ENCODE assay signal across 25 cellular contexts in the genomic region with DNA sequence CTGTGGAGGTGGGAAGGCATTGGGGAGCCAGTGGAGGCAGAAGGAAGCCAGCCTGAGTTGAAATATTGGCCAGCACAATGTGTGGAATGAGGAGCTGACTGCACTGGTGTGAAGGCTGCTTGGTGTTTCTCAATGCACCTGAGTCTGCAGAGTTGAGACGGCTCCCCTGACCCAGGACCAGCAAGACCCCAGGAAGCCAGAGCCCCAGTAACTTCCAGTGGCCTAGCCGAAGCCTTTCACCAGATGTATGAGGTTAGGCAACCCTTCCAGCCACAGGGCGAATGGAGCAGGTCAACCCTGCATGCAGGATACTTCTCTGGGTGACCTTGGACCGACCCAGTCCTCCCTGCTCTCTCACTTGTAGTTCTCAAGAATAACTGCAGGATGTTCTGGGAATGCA. TPM values are rescaled to one million over a fixed set of nuclear protein-coding genes. Genes with fewer than 3 reads are reported as not detected.
DNase-seq lines count a peak whose midpoint lies in the region; ATAC-seq and TF ChIP-seq lines count a peak whose summit lies in the region.
"Had no signal": no experiment of that assay in that cellular context is flagged by ENCODE, and none has a peak within 500 bp of the region (broad histone marks: within the 10 kb centered on the region; RNA-seq: fewer than 3 reads in every experiment).

No MANE protein-coding gene starts in this region.

- POLR2A ChIA-PET in CD4-positive, alpha-beta T cell (lab: Charles Lee): interaction anchor here (1.8 kb wide), 1 partner anchor 13 kb away, joined by 6 read pairs; the partner anchor contains the start of gene KRT73

- peaks cover 0 to 8% (median 0%) of the 10 kb centered on the region in 6 donors for H3K4me1 ChIP-seq in spleen
- H3K4me1 ChIP-seq: adrenal gland, body of pancreas, transverse colon had no signal

- no peaks in the 10 kb centered on the region for H3K36me3 ChIP-seq in spleen
- H3K36me3 ChIP-seq: adrenal gland, ovary, transverse colon had no signal

- TF ChIP-seq POLR2A in spleen (IDR thresholded peaks at IDR 0.05): no peak

- H3K27me3 ChIP-seq in CD4-positive, alpha-beta T cell (ENCODE audit: control insufficient read depth, insufficient read depth, low read length): no peaks in the 10 kb centered on the region
- peaks cover 0 to 18% (median 0%) of the 10 kb centered on the region in 7 donors for H3K27me3 ChIP-seq in spleen (replicated peaks in 1 of 7)
- H3K27me3 ChIP-seq: body of pancreas, ovary, transverse colon had no signal

- H3K27ac Mint-ChIP-seq in activated naive CD4-positive, alpha-beta T cell treated with anti-CD3 and anti-CD28 coated beads, Interleukin-2, amount 10 ng/mL, durations not matched to agents 7 days and 5 days: no peak overlapping the region
- peak overlapping the region; percentile 89 for H3K27ac Mint-ChIP-seq in CD4-positive, alpha-beta T cell
- peak overlapping the region; percentile 41 to 97 for H3K27ac Mint-ChIP-seq in activated naive CD4-positive, alpha-beta T cell treated with anti-CD3 and anti-CD28 coated beads, Interleukin-2, amount 50 U/mL, for 72 hours
- H3K27ac Mint-ChIP-seq: nephron had no signal

- H3K27me3 Mint-ChIP-seq in activated naive CD4-positive, alpha-beta T cell treated with anti-CD3 and anti-CD28 coated beads, Interleukin-2, amount 10 ng/mL, durations not matched to agents 7 days and 5 days: peaks cover 4% of the 10 kb centered on the region
- no peaks in the 10 kb centered on the region for H3K27me3 Mint-ChIP-seq in CD4-positive, alpha-beta T cell

- peaks cover 75% of the 10 kb centered on the region for H3K4me1 Mint-ChIP-seq in activated naive CD4-positive, alpha-beta T cell treated with anti-CD3 and anti-CD28 coated beads, Interleukin-2, amount 10 ng/mL, durations not matched to agents 7 days and 5 days
- H3K4me1 Mint-ChIP-seq in CD4-positive, alpha-beta T cell (ENCODE audit: low read depth): peaks cover 82% of the 10 kb centered on the region
- H3K4me1 Mint-ChIP-seq: nephron had no signal

- peaks cover 1% of the 10 kb centered on the region for H3K9me3 Mint-ChIP-seq in activated naive CD4-positive, alpha-beta T cell treated with anti-CD3 and anti-CD28 coated beads, Interleukin-2, amount 10 ng/mL, durations not matched to agents 7 days and 5 days
- H3K9me3 Mint-ChIP-seq in CD4-positive, alpha-beta T cell: no peaks in the 10 kb centered on the region
- peaks cover 0 to 3% of the 10 kb centered on the region in 2 donors for H3K9me3 Mint-ChIP-seq in activated naive CD4-positive, alpha-beta T cell treated with anti-CD3 and anti-CD28 coated beads, Interleukin-2, amount 50 U/mL, for 72 hours
- H3K9me3 Mint-ChIP-seq: nephron had no signal

- DNase-seq in activated naive CD4-positive, alpha-beta T cell treated with anti-CD3 and anti-CD28 coated beads, Interleukin-2, amount 10 ng/mL, durations not matched to agents 7 days and 5 days: peak; percentile 14
- no peak for DNase-seq in activated naive CD4-positive, alpha-beta T cell (lab: John Stamatoyannopoulos, UW)
- DNase-seq in CD4-positive, alpha-beta T cell: no peak
- DNase-seq in activated naive CD4-positive, alpha-beta T cell treated with anti-CD3 and anti-CD28 coated beads, Interleukin-2, amount 50 U/mL, for 72 hours (ENCODE audit: low spot score in 2 of 2): no peak
- DNase-seq in spleen: peak; percentile 20
- DNase-seq in foreskin fibroblast: no peak
- DNase-seq: adrenal gland; body of pancreas; CD4-positive, alpha-beta memory T cell; KG1; midbrain; NCI-H1417 treated with DMSO at 0.1 percent for 48 hours; NCI-H2081 treated with DMSO at 0.1 percent for 48 hours; NCI-H226; NCI-H69; ovary; SIG-M5; T1000; transverse colon had no signal

- no peaks in the 10 kb centered on the region for H3K9me3 ChIP-seq in CD4-positive, alpha-beta T cell (ENCODE audit: control insufficient read depth, low read length)
- H3K9me3 ChIP-seq in spleen: no peaks in the 10 kb centered on the region
- H3K9me3 ChIP-seq: adrenal gland, body of pancreas, ovary, transverse colon had no signal

- WGBS in spleen, 5 donors: 40 to 53% (median 44%) methylated on average over 3 to 4 of the region's 4 CpGs

- H3K4me3 Mint-ChIP-seq in activated naive CD4-positive, alpha-beta T cell treated with anti-CD3 and anti-CD28 coated beads, Interleukin-2, amount 10 ng/mL, durations not matched to agents 7 days and 5 days: no peak overlapping the region
- H3K4me3 Mint-ChIP-seq in CD4-positive, alpha-beta T cell: peak overlapping the region; percentile 91
- H3K4me3 Mint-ChIP-seq: nephron had no signal

- CTCF ChIA-PET in activated naive CD4-positive, alpha-beta T cell treated with anti-CD3 and anti-CD28 coated beads, Interleukin-2, amount 10 ng/mL, durations not matched to agents 7 days and 5 days (lab: Charles Lee): no interaction called here
- CTCF ChIA-PET in CD4-positive, alpha-beta T cell (lab: Charles Lee): no interaction called here

- no peak overlapping the region for H3K4me3 ChIP-seq in spleen
- no peak overlapping the region for H3K4me3 ChIP-seq in foreskin fibroblast (ENCODE audit: low read depth in 1 of 2, low read length in 2 of 2)
- H3K4me3 ChIP-seq: adrenal gland, body of pancreas, ovary, transverse colon had no signal

- intact Hi-C loops in CD4-positive, alpha-beta T cell (cut with DNase I, micrococcal nuclease): no loop called here
- intact Hi-C loops in spleen (cut with DNase I; ENCODE audit: low total_unique reads): no loop called here

- H3K36me3 Mint-ChIP-seq in activated naive CD4-positive, alpha-beta T cell treated with anti-CD3 and anti-CD28 coated beads, Interleukin-2, amount 10 ng/mL, durations not matched to agents 7 days and 5 days: peaks cover 1% of the 10 kb centered on the region
- H3K36me3 Mint-ChIP-seq in CD4-positive, alpha-beta T cell (ENCODE audit: low read depth): peaks cover 10% of the 10 kb centered on the region
- no peaks in the 10 kb centered on the region for H3K36me3 Mint-ChIP-seq in activated naive CD4-positive, alpha-beta T cell treated with anti-CD3 and anti-CD28 coated beads, Interleukin-2, amount 50 U/mL, for 72 hours
- H3K36me3 Mint-ChIP-seq: CD4-positive, alpha-beta memory T cell had no signal

- no peak overlapping the region for H3K27ac ChIP-seq in CD4-positive, alpha-beta T cell (ENCODE audit: low read depth, low read length)
- no peak overlapping the region for H3K27ac ChIP-seq in spleen
- H3K27ac ChIP-seq: adrenal gland, body of pancreas, ovary, transverse colon had no signal

- ATAC-seq in CD4-positive, alpha-beta T cell (ENCODE audit: poor library complexity): no peak
- ATAC-seq in activated naive CD4-positive, alpha-beta T cell treated with anti-CD3 and anti-CD28 coated beads, Interleukin-2, amount 50 U/mL, for 72 hours: no peak
- ATAC-seq in HG03521 (IDR thresholded peaks at IDR 0.05; ENCODE audit: unreplicated experiment): no peak
- ATAC-seq: body of pancreas had no signal

- no peak for TF ChIP-seq CTCF in CD4-positive, alpha-beta T cell (IDR thresholded peaks at IDR 0.05)
- no peak for TF ChIP-seq CTCF in spleen (IDR thresholded peaks at IDR 0.05 in 8 of 11, conservative IDR thresholded peaks at IDR 0.05 in 3 of 11)
- TF ChIP-seq CTCF in foreskin fibroblast (IDR thresholded peaks at IDR 0.05; ENCODE audit: low read depth, low read length): no peak

RNA-seq across cellular contexts. Expression of gene KRT73, which starts 12.9 kb away (rescaled TPM):
- total RNA-seq in CD4-positive, alpha-beta T cell: 10 to 100 TPM; 67.2 to 69.7 TPM
- total RNA-seq in activated naive CD4-positive, alpha-beta T cell treated with anti-CD3 and anti-CD28 coated beads, Interleukin-2, amount 50 U/mL, for 72 hours: 1 to 10 TPM in 1 of 2 donors, under 1 TPM in 1; 0.98 to 4.9 TPM
- 1 to 10 TPM in 3 of 7 donors, under 1 TPM in 4; 0.13 to 1.4 (median 0.59) TPM for total RNA-seq in spleen
- polyA plus RNA-seq in spleen: under 1 TPM; 0.04 to 0.20 (median 0.16) TPM
- total RNA-seq: activated CD8-positive, alpha-beta memory T cell treated with anti-CD3 and anti-CD28 coated beads for 36 hours; cerebellum; glomerular endothelial cell; liver; ovary; transverse colon had no signal
- polyA plus RNA-seq: liver, ovary had no signal

RNA-seq across cellular contexts. Expression of gene KRT2, which starts 20.7 kb away (rescaled TPM):
- total RNA-seq in CD4-positive, alpha-beta T cell: 1 to 10 TPM; 1.7 to 2.1 TPM
- not detected for total RNA-seq in activated naive CD4-positive, alpha-beta T cell treated with anti-CD3 and anti-CD28 coated beads, Interleukin-2, amount 50 U/mL, for 72 hours
- under 1 TPM in 3 of 7 donors, not detected in 4; 0.13 to 0.52 (median 0.26) TPM for total RNA-seq in spleen
- polyA plus RNA-seq in spleen: under 1 TPM; 0.07 to 0.45 (median 0.42) TPM
- total RNA-seq: activated CD8-positive, alpha-beta memory T cell treated with anti-CD3 and anti-CD28 coated beads for 36 hours; adrenal gland; body of pancreas; glomerular endothelial cell; liver; ovary; transverse colon had no signal
- polyA plus RNA-seq: liver, ovary had no signal

RNA-seq across cellular contexts. Expression of gene KRT72, which starts 30.0 kb away (rescaled TPM):
- total RNA-seq in CD4-positive, alpha-beta T cell: 10 to 100 TPM; 82.2 to 83.4 TPM
- 1 to 10 TPM; 1.4 to 7.7 TPM for total RNA-seq in activated naive CD4-positive, alpha-beta T cell treated with anti-CD3 and anti-CD28 coated beads, Interleukin-2, amount 50 U/mL, for 72 hours
- total RNA-seq in spleen: 1 to 10 TPM in 2 of 7 donors, under 1 TPM in 4, not detected in 1; 0.52 to 2.2 (median 0.78) TPM
- 1 to 10 TPM in 2 of 3 donors, under 1 TPM in 1; 0.86 to 1.7 (median 1.4) TPM for polyA plus RNA-seq in spleen
- total RNA-seq: activated CD8-positive, alpha-beta memory T cell treated with anti-CD3 and anti-CD28 coated beads for 36 hours; body of pancreas; cerebellum; glomerular endothelial cell; liver; ovary; transverse colon had no signal
- polyA plus RNA-seq: CD4-positive, alpha-beta memory T cell; liver; ovary had no signal

RNA-seq across cellular contexts. Expression of gene KRT1, which starts 48.9 kb away (rescaled TPM):
- total RNA-seq in CD4-positive, alpha-beta T cell: 1 to 10 TPM; 3.9 to 4.0 TPM
- total RNA-seq in activated naive CD4-positive, alpha-beta T cell treated with anti-CD3 and anti-CD28 coated beads, Interleukin-2, amount 50 U/mL, for 72 hours: not detected
- total RNA-seq in spleen: 1 to 10 TPM in 2 of 7 donors, under 1 TPM in 3, not detected in 2; 0.58 to 2.4 (median 0.68) TPM
- under 1 TPM in 1 of 3 donors, not detected in 2; 0.05 TPM for polyA plus RNA-seq in spleen
- total RNA-seq: activated CD8-positive, alpha-beta memory T cell treated with anti-CD3 and anti-CD28 coated beads for 36 hours; body of pancreas; glomerular endothelial cell; ovary; transverse colon had no signal
- polyA plus RNA-seq: adrenal gland, ovary had no signal

RNA-seq across cellular contexts. Expression of gene KRT74, which starts 57.6 kb away (rescaled TPM):
- total RNA-seq in CD4-positive, alpha-beta T cell: under 1 TPM; 0.30 to 0.34 TPM
- total RNA-seq in activated naive CD4-positive, alpha-beta T cell treated with anti-CD3 and anti-CD28 coated beads, Interleukin-2, amount 50 U/mL, for 72 hours: not detected
- not detected for total RNA-seq in spleen
- polyA plus RNA-seq in spleen: not detected
- total RNA-seq: activated CD8-positive, alpha-beta memory T cell treated with anti-CD3 and anti-CD28 coated beads for 36 hours; adrenal gland; body of pancreas; CD4-positive, alpha-beta memory T cell; cerebellum; glomerular endothelial cell; liver; ovary; transverse colon had no signal
- polyA plus RNA-seq: adrenal gland; CD4-positive, alpha-beta memory T cell; liver; ovary had no signal

Comparison
In these comparisons a context has a peak if more than half of its experiments do, and no peak if none do; other contexts are left out.
1. DNase-seq: peak in activated naive CD4-positive, alpha-beta T cell treated with anti-CD3 and anti-CD28 coated beads, Interleukin-2, amount 10 ng/mL, durations not matched to agents 7 days and 5 days (single experiment) and spleen (single experiment); none in activated naive CD4-positive, alpha-beta T cell (0 of 4), CD4-positive, alpha-beta T cell (0 of 10), activated naive CD4-positive, alpha-beta T cell treated with anti-CD3 and anti-CD28 coated beads, Interleukin-2, amount 50 U/mL, for 72 hours (0 of 2) and foreskin fibroblast (0 of 2).
2. RNA of gene KRT73, which starts 12.9 kb away (total RNA-seq): 67.2 to 69.7 TPM in CD4-positive, alpha-beta T cell; 0.98 to 4.9 TPM in activated naive CD4-positive, alpha-beta T cell treated with anti-CD3 and anti-CD28 coated beads, Interleukin-2, amount 50 U/mL, for 72 hours and 0.13 to 1.4 TPM in spleen; every median in the first group is over 10 times any median in the second.
3. RNA of gene KRT72, which starts 30.0 kb away (total RNA-seq): 82.2 to 83.4 TPM in CD4-positive, alpha-beta T cell; 1.4 to 7.7 TPM in activated naive CD4-positive, alpha-beta T cell treated with anti-CD3 and anti-CD28 coated beads, Interleukin-2, amount 50 U/mL, for 72 hours and 0.52 to 2.2 TPM in spleen; every median in the first group is over 4 times any median in the second.